In genomic region chr16:70523621-70524405, GRCh38 we compare ENCODE assay signal across 8 cellular contexts. TPM values are rescaled to one million over a fixed set of nuclear protein-coding genes. Genes with fewer than 3 reads are reported as not detected.
DNase-seq lines count a peak whose midpoint lies in the region; ATAC-seq and TF ChIP-seq lines count a peak whose summit lies in the region.

Gene SF3B3, plus strand, starts transcription at chr16:70523816. Its CDS starts 2,841 bp downstream, at chr16:70526657.

- no peaks in the 10 kb centered on the region for H3K27me3 Mint-ChIP-seq in neural crest cell (ENCODE audit: low read depth)

- H3K36me3 Mint-ChIP-seq in neural crest cell (ENCODE audit: low read depth): peaks cover 19% of the 10 kb centered on the region

- peaks cover 47% of the 10 kb centered on the region for H3K4me1 Mint-ChIP-seq in neural crest cell

- H3K27ac Mint-ChIP-seq in neural crest cell (ENCODE audit: unreplicated experiment): peak within 1 kb of the TSS; percentile 100

- no peaks in the 10 kb centered on the region for H3K9me3 Mint-ChIP-seq in neural crest cell

- DNase-seq in CMK (ENCODE audit: low read depth) (peak; percentile 38), KBM-7 (peak; percentile 89), RPMI7951 (ENCODE audit: low read depth) (peak; percentile 73), activated gamma-delta T cell (lab: John Stamatoyannopoulos, UW) (peak; percentile 48), foreskin fibroblast (no peak), neural crest cell (ENCODE audit: low read depth, low spot score) (peak; percentile 62)

- H3K4me3 Mint-ChIP-seq in neural crest cell: peak within 1 kb of the TSS; percentile 97

- H3K4me3 ChIP-seq in foreskin fibroblast (ENCODE audit: low read depth in 1 of 2, low read length in 2 of 2): peak within 1 kb of the TSS; percentile 55 to 100

- peak; percentile 51 for ATAC-seq in GM21423 (IDR thresholded peaks at IDR 0.05; ENCODE audit: unreplicated experiment)

- in situ Hi-C loops in KBM-7 (cut with MboI; ENCODE audit: low pct_unique_long_range_greater_than_20kb, low sequenced_read_pairs): no loop called here

- TF ChIP-seq CTCF in foreskin fibroblast (IDR thresholded peaks at IDR 0.05; ENCODE audit: low read depth, low read length) (no peak), neural crest cell (conservative IDR thresholded peaks at IDR 0.05) (no peak), subcutaneous adipose tissue (IDR thresholded peaks at IDR 0.05; ENCODE audit: low read depth) (no peak)

RNA-seq across cellular contexts. Expression of gene SF3B3, which starts in this region (rescaled TPM):
- 152 and 218 TPM in 2 replicates for total RNA-seq in RPMI7951 (2014; rRNA removed; shearing (Covaris generic))
- total RNA-seq in neural crest cell (622 and 631 TPM in 2 replicates), subcutaneous adipose tissue (100 to 1,000 TPM in 2 of 4 donors, 10 to 100 TPM in 2; 75.6 to 143 (median 105) TPM)

Comparison
In these comparisons a context has a peak if more than half of its experiments do, and no peak if none do; other contexts are left out.
1. DNase-seq: peak in CMK (single experiment), KBM-7 (single experiment), RPMI7951 (single experiment), activated gamma-delta T cell (single experiment) and neural crest cell (single experiment); none in foreskin fibroblast (0 of 2).